Comparison of ENCODE assay signal across 1 cellular context in genomic region chr5:138032028-138032571, GRCh38.
A peak's percentile ranks its signal among the peaks of the same experiment; 100 is the strongest.
TF ChIP-seq lines count a peak whose summit lies in the region.

No MANE protein-coding gene starts in this region.

TF ChIP-seq in K562, 482 proteins besides CTCF, POLR2A, EP300 and RAD21 (continued from another document and continues in another):
- 0 out of 4 replicates have a peak, but pooled peaks of 1 of the 2 experiments have one; percentile 19 for TF ChIP-seq UBTF (IDR thresholded peaks at IDR 0.05; ENCODE audit: borderline replicate concordance in 1 of 2, low read depth in 2 of 2, low read length in 2 of 2)
- TF ChIP-seq THAP12 (CRISPR knock-in tag; IDR thresholded peaks at IDR 0.05) = no peak
- TF ChIP-seq TRIM24 (IDR thresholded peaks at IDR 0.05) = no peak
- TF ChIP-seq STAT6 (CRISPR knock-in tag; IDR thresholded peaks at IDR 0.05) = no peak
- no peak for TF ChIP-seq TCFL5 (CRISPR knock-in tag; conservative IDR thresholded peaks at IDR 0.05)
- no peak for TF ChIP-seq ZNF584 (CRISPR knock-in tag; IDR thresholded peaks at IDR 0.05; ENCODE audit: low read depth)
- no peak for TF ChIP-seq BDP1 (IDR thresholded peaks at IDR 0.05; ENCODE audit: insufficient read depth, insufficient read length)
- TF ChIP-seq ZFPM2 (CRISPR knock-in tag; IDR thresholded peaks at IDR 0.05) = no peak
- TF ChIP-seq SPI1 (IDR thresholded peaks at IDR 0.05; ENCODE audit: borderline replicate concordance, low read depth, low read length) = peak; percentile 84
- TF ChIP-seq SMAD3 (CRISPR knock-in tag; conservative IDR thresholded peaks at IDR 0.05) = no peak
- no peak for TF ChIP-seq ZNF583 (CRISPR knock-in tag; IDR thresholded peaks at IDR 0.05)
- TF ChIP-seq ATF4 (CRISPR knock-in tag; IDR thresholded peaks at IDR 0.05) = no peak
- TF ChIP-seq ZNF143 (CRISPR knock-in tag; IDR thresholded peaks at IDR 0.05) = no peak
- TF ChIP-seq HNRNPUL1 (IDR thresholded peaks at IDR 0.05; ENCODE audit: low read length) = no peak
- TF ChIP-seq HIVEP1 (CRISPR knock-in tag; IDR thresholded peaks at IDR 0.05) = no peak
- TF ChIP-seq ZNF764 (CRISPR knock-in tag; IDR thresholded peaks at IDR 0.05; ENCODE audit: low read depth) = no peak
- no peak for TF ChIP-seq PCBP2 (IDR thresholded peaks at IDR 0.05; ENCODE audit: low read depth, low read length, poor library complexity, severe bottlenecking)
- TF ChIP-seq HDGF (IDR thresholded peaks at IDR 0.05) = no peak
- no peak for TF ChIP-seq ZBTB2 (IDR thresholded peaks at IDR 0.05)
- TF ChIP-seq TCF7L2 (IDR thresholded peaks at IDR 0.05; ENCODE audit: low read depth, low read length) = no peak
- no peak for TF ChIP-seq NBN (IDR thresholded peaks at IDR 0.05; ENCODE audit: low read depth)
- TF ChIP-seq SMARCB1 (IDR thresholded peaks at IDR 0.05; ENCODE audit: insufficient read length, low read depth) = no peak
- TF ChIP-seq ZNF699 (CRISPR knock-in tag; IDR thresholded peaks at IDR 0.05; ENCODE audit: insufficient replicate concordance) = no peak
- TF ChIP-seq NFATC3 (IDR thresholded peaks at IDR 0.05) = no peak
- no peak for TF ChIP-seq RBM15 (IDR thresholded peaks at IDR 0.05; ENCODE audit: insufficient read depth, low read length)
- peak; percentile 82 for TF ChIP-seq USF1 (CRISPR knock-in tag; IDR thresholded peaks at IDR 0.05)
- TF ChIP-seq ZNF316 (IDR thresholded peaks at IDR 0.05) = no peak
- TF ChIP-seq LEF1 (IDR thresholded peaks at IDR 0.05) = peak; percentile 40; the same call in 1 of the 2 replicates
- TF ChIP-seq TAL1 (IDR thresholded peaks at IDR 0.05) = no peak
- no peak for TF ChIP-seq SMARCA4 (IDR thresholded peaks at IDR 0.05)
- TF ChIP-seq POLR2B (IDR thresholded peaks at IDR 0.05; ENCODE audit: low read depth, partially characterized antibody) = no peak
- no peak for TF ChIP-seq GATAD2B (IDR thresholded peaks at IDR 0.05; ENCODE audit: borderline replicate concordance)
- no peak for TF ChIP-seq SRSF9 (IDR thresholded peaks at IDR 0.05; ENCODE audit: borderline replicate concordance, low read depth, low read length)
- TF ChIP-seq ZNF551 (CRISPR knock-in tag; IDR thresholded peaks at IDR 0.05) = no peak
- TF ChIP-seq TOE1 (IDR thresholded peaks at IDR 0.05; ENCODE audit: borderline replicate concordance) = peak; percentile 91
- TF ChIP-seq TOE1 (CRISPR knock-in tag; IDR thresholded peaks at IDR 0.05; ENCODE audit: borderline replicate concordance, low read depth) = no peak
- no peak for TF ChIP-seq FIP1L1 (IDR thresholded peaks at IDR 0.05; ENCODE audit: low read depth, low read length, poor library complexity, severe bottlenecking)
- no peak for TF ChIP-seq FOXA1 (IDR thresholded peaks at IDR 0.05; ENCODE audit: borderline replicate concordance)
- no peak for TF ChIP-seq FOXO4 (CRISPR knock-in tag; IDR thresholded peaks at IDR 0.05)
- TF ChIP-seq ZNF253 (CRISPR knock-in tag; conservative IDR thresholded peaks at IDR 0.05) = no peak
- TF ChIP-seq TFE3 (CRISPR knock-in tag; IDR thresholded peaks at IDR 0.05) = peak; percentile 96
- TF ChIP-seq POU5F1 (IDR thresholded peaks at IDR 0.05; ENCODE audit: borderline replicate concordance, low read depth, low read length, partially characterized antibody) = no peak
- TF ChIP-seq MNT (conservative IDR thresholded peaks at IDR 0.05) = peak in 1 of 2 experiments; percentile 68; a peak in 2 of 4 replicates
- no peak for TF ChIP-seq ZNF197 (CRISPR knock-in tag; IDR thresholded peaks at IDR 0.05; ENCODE audit: low read depth)
- no peak for TF ChIP-seq NCOA4 (IDR thresholded peaks at IDR 0.05; ENCODE audit: partially characterized antibody)
- peak; percentile 86 for TF ChIP-seq BHLHE40 (IDR thresholded peaks at IDR 0.05; ENCODE audit: low read length)
- no peak for TF ChIP-seq LARP7 (IDR thresholded peaks at IDR 0.05)
- TF ChIP-seq SAP30 (IDR thresholded peaks at IDR 0.05; ENCODE audit: borderline replicate concordance, insufficient read depth, low read depth, low read length, poor library complexity, severe bottlenecking) = peak; percentile 93
- peak; percentile 13; the same call in 1 of the 2 replicates for TF ChIP-seq LCOR (CRISPR knock-in tag; IDR thresholded peaks at IDR 0.05)
- TF ChIP-seq EGR1 (conservative IDR thresholded peaks at IDR 0.05) = no peak
- no peak for TF ChIP-seq ZNF431 (CRISPR knock-in tag; IDR thresholded peaks at IDR 0.05)
- peak in 1 of 2 experiments; percentile 86; a peak in 2 of 4 replicates for TF ChIP-seq SRF (CRISPR knock-in tag; IDR thresholded peaks at IDR 0.05)
- TF ChIP-seq ZBTB17 (CRISPR knock-in tag; IDR thresholded peaks at IDR 0.05) = no peak
- no peak for TF ChIP-seq MTA3 (IDR thresholded peaks at IDR 0.05; ENCODE audit: borderline replicate concordance)
- TF ChIP-seq L3MBTL2 (IDR thresholded peaks at IDR 0.05) = no peak
- peak; percentile 79 to 81; a peak in 2 of 4 replicates for TF ChIP-seq SIN3A (IDR thresholded peaks at IDR 0.05; ENCODE audit: borderline replicate concordance in 2 of 2, control insufficient read depth in 1 of 2, low read depth in 2 of 2, low read length in 2 of 2)
- TF ChIP-seq ELF1 (tag; IDR thresholded peaks at IDR 0.05) = peak; percentile 53; the same call in 1 of the 2 replicates
- TF ChIP-seq FOXM1 (IDR thresholded peaks at IDR 0.05; ENCODE audit: low read depth) = no peak
- TF ChIP-seq FOXM1 (CRISPR knock-in tag; IDR thresholded peaks at IDR 0.05; ENCODE audit: low read depth) = no peak
